Comparison of ENCODE assay signal across 8 cellular contexts in genomic region chr3:23809840-23810341, GRCh38. TPM values are rescaled to one million over a fixed set of nuclear protein-coding genes. Genes with fewer than 3 reads are reported as not detected.
DNase-seq lines count a peak whose midpoint lies in the region; ATAC-seq, FAIRE-seq and TF ChIP-seq lines count a peak whose summit lies in the region.

No MANE protein-coding gene starts in this region.

- H3K9me3 ChIP-seq in RWPE2 (ENCODE audit: severe bottlenecking) = no peaks in the 10 kb centered on the region

- no peak for TF ChIP-seq POLR2A in erythroblast (IDR thresholded peaks at IDR 0.05; ENCODE audit: low read length)

- H3K27ac ChIP-seq in RWPE2 (ENCODE audit: poor library complexity, severe bottlenecking) = peak overlapping the region; percentile 73

- peak overlapping the region; percentile 64 for H3K4me3 ChIP-seq in RWPE2 (ENCODE audit: severe bottlenecking)

- no peaks in the 10 kb centered on the region for H3K27me3 ChIP-seq in RWPE2 (ENCODE audit: insufficient read depth, poor library complexity, severe bottlenecking)

- H3K4me1 Mint-ChIP-seq in progenitor cell of endocrine pancreas (ENCODE audit: low read depth) = peaks cover 47% of the 10 kb centered on the region

- H3K27ac Mint-ChIP-seq in progenitor cell of endocrine pancreas = peak overlapping the region; percentile 99

- peak overlapping the region; percentile 84 for H3K4me3 Mint-ChIP-seq in progenitor cell of endocrine pancreas (ENCODE audit: low read depth)

- no peak for ATAC-seq in RWPE2 (ENCODE audit: low read depth)
- ATAC-seq in GM18861 (IDR thresholded peaks at IDR 0.05; ENCODE audit: unreplicated experiment) = no peak
- no peak for ATAC-seq in GM21526 (IDR thresholded peaks at IDR 0.05; ENCODE audit: low FRiP score, unreplicated experiment)

- DNase-seq in NCI-H82 (lab: John Stamatoyannopoulos, UW) = peak; percentile 28
- DNase-seq in NCI-H82 treated with DMSO at 0.1 percent for 48 hours (lab: John Stamatoyannopoulos, UW; ENCODE audit: unreplicated experiment) = no peak
- no peak for DNase-seq in RWPE2 (ENCODE audit: low spot score)
- peak; percentile 47 to 63 for DNase-seq in erythroblast (lab: John Stamatoyannopoulos, UW)
- no peak for DNase-seq in progenitor cell of endocrine pancreas (ENCODE audit: low spot score, unreplicated experiment)
- no peak for DNase-seq in HTR-8/SVneo (ENCODE audit: insufficient read length, low spot score)

- H3K36me3 Mint-ChIP-seq in progenitor cell of endocrine pancreas (ENCODE audit: insufficient read depth) = peaks cover 4% of the 10 kb centered on the region

- H3K4me1 ChIP-seq in RWPE2 (ENCODE audit: insufficient read depth, poor library complexity, severe bottlenecking) = peaks cover 30% of the 10 kb centered on the region

- no peak for TF ChIP-seq CTCF in RWPE2 (IDR thresholded peaks at IDR 0.05; ENCODE audit: poor library complexity, severe bottlenecking)
- no peak for TF ChIP-seq CTCF in progenitor cell of endocrine pancreas (IDR thresholded peaks at IDR 0.05; ENCODE audit: unreplicated experiment)

- H3K27me3 Mint-ChIP-seq in progenitor cell of endocrine pancreas = no peaks in the 10 kb centered on the region

- H3K9me3 Mint-ChIP-seq in progenitor cell of endocrine pancreas (ENCODE audit: low read depth) = no peaks in the 10 kb centered on the region

- peaks cover 36% of the 10 kb centered on the region for H3K36me3 ChIP-seq in RWPE2 (ENCODE audit: low read depth)

- no peak for FAIRE-seq in HTR-8/SVneo (lab: Jason Lieb, UNC)

RNA-seq across cellular contexts. Expression of gene UBE2E1, which starts 4.1 kb away (rescaled TPM):
- total RNA-seq in progenitor cell of endocrine pancreas = 129 and 134 TPM in 2 replicates

Comparison
In these comparisons a context has a peak if more than half of its experiments do, and no peak if none do; other contexts are left out.
1. DNase-seq: peak in NCI-H82 (single experiment) and erythroblast (2 of 2); none in NCI-H82 treated with DMSO at 0.1 percent for 48 hours (single experiment), RWPE2 (single experiment), progenitor cell of endocrine pancreas (single experiment) and HTR-8/SVneo (single experiment).